In the genomic region with DNA sequence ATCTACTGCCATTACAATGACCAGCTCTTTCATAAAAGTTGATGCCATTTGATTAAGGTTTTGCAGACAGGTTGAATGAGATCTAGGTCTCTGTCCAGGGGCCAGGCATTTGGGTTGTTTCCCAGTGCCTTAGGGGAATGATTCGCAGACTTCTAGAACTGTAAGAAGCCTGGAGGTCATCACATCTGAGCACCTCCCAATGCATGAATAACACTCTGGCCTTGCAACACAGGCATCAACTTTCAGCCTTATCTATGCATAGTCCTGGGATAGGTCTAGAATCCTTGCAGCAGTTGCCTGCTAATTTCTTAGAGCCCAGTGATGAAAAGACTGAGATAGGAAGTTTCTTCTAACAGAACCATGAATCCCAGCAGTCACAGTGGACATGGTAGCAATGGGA, we compare ENCODE assay signal across 29 cellular contexts. TPM values are rescaled to one million over a fixed set of nuclear protein-coding genes. Genes with fewer than 3 reads are reported as not detected.
"Had no signal": no experiment of that assay in that cellular context is flagged by ENCODE, and none has a peak within 500 bp of the region (broad histone marks: within the 10 kb centered on the region; RNA-seq: fewer than 3 reads in every experiment).

No MANE protein-coding gene starts in this region.

- H2AFZ ChIP-seq: PC-9 had no signal

- H3K4me3 ChIP-seq: MG63, PC-9, SJCRH30, SK-N-MC had no signal

- H3K9ac ChIP-seq: KMS-11 had no signal

- H3K4me2 ChIP-seq: KMS-11, PC-9 had no signal

- H3K36me3 ChIP-seq: MG63, SJCRH30 had no signal

- H3K27me3 ChIP-seq: SJCRH30 had no signal

- H3K9me3 ChIP-seq: MG63, SJCRH30 had no signal

- FAIRE-seq: RCC 7860 had no signal

- ATAC-seq: Panc1, Right ventricle myocardium inferior had no signal

- H3K27ac ChIP-seq: KMS-11, PC-9, RWPE1, SJCRH30, SK-N-MC had no signal

- H3K4me1 ChIP-seq: SJCRH30 had no signal

- DNase-seq: Karpas-422, MG63, NCI-H1048, NCI-H1436, NCI-H146, NCI-H1694, NCI-H187, NCI-H1930, NCI-H2081 treated with DMSO at 0.1 percent for 48 hours, NCI-H2107, NCI-H2171, NCI-H345, NCI-H510A treated with DMSO at 0.1 percent for 48 hours, NCI-H524 treated with DMSO at 0.1 percent for 48 hours, NCI-H526 treated with DMSO at 0.1 percent for 48 hours, PC-9, SHP77, SIG-M5, SJCRH30, SW 1271 had no signal

RNA-seq across cellular contexts. Expression of a gene that starts 44.8 kb away (rescaled TPM):
- total RNA-seq: LHCN-M2, OCI-LY7, PC-9, RPMI7951 had no signal
